34 cellular contexts compared by ENCODE assay signal in genomic region chr1:99520121-99520520, GRCh38.
"Had no signal": no experiment of that assay in that cellular context is flagged by ENCODE, and none has a peak within 500 bp of the region (broad histone marks: within the 10 kb centered on the region; RNA-seq: fewer than 3 reads in every experiment).

No MANE protein-coding gene starts in this region.

- H3K27ac ChIP-seq: KMS-11 had no signal

- H3K36me3 ChIP-seq: MG63 had no signal

- H3K9ac ChIP-seq: KMS-11 had no signal

- H3K27me3 ChIP-seq: MG63 had no signal

- DNase-seq: Karpas-422, Kasumi-1, MG63, MM.1S, MV-4-11, NCI-H1048, NCI-H1092, NCI-H1092 treated with DMSO at 0.1 percent for 48 hours, NCI-H1105, NCI-H1105 treated with DMSO at 0.1 percent for 48 hours, NCI-H1417, NCI-H1417 treated with DMSO at 0.1 percent for 48 hours, NCI-H1436, NCI-H1436 treated with DMSO at 0.1 percent for 48 hours, NCI-H146, NCI-H1694, NCI-H1694 treated with DMSO at 0.1 percent for 48 hours, NCI-H187, NCI-H187 treated with DMSO at 0.1 percent for 48 hours, NCI-H1930, NCI-H2029, NCI-H2029 treated with DMSO at 0.1 percent for 48 hours, NCI-H2081, NCI-H2081 treated with DMSO at 0.1 percent for 48 hours, NCI-H2107, NCI-H2171, NCI-H2171 treated with DMSO at 0.1 percent for 48 hours, NCI-H2227 treated with DMSO at 0.1 percent for 48 hours, NCI-H226, NCI-H345, NCI-H446, NCI-H446 treated with DMSO at 0.1 percent for 48 hours, NCI-H510A had no signal

- H3K4me3 ChIP-seq: MG63 had no signal

- H3K4me2 ChIP-seq: KMS-11 had no signal
